Comparison of ENCODE assay signal across 17 cellular contexts in genomic region chr1:223052479-223052878, GRCh38.
DNase-seq lines count a peak whose midpoint lies in the region; ATAC-seq, FAIRE-seq and TF ChIP-seq lines count a peak whose summit lies in the region.
"Had no signal": no experiment of that assay in that cellular context is flagged by ENCODE, and none has a peak within 500 bp of the region (broad histone marks: within the 10 kb centered on the region; RNA-seq: fewer than 3 reads in every experiment).

No MANE protein-coding gene starts in this region.

- no peak for TF ChIP-seq EP300 in K562 (IDR thresholded peaks at IDR 0.05; ENCODE audit: low read length)
- no peak for TF ChIP-seq EP300 in sigmoid colon (IDR thresholded peaks at IDR 0.05)

- CTCF ChIA-PET in K562 (lab: Yijun Ruan, JAX; ENCODE audit: low intra/inter-chr PET ratio) = no interaction called here

- intact Hi-C loops in K562 (cut with micrococcal nuclease) (no loop called here), sigmoid colon (cut with DNase I) (no loop called here), cardiac septum (cut with DNase I) (no loop called here), heart left ventricle (cut with DNase I) (no loop called here)

- no TSS peak for BruUV-seq in K562 (replicated peaks; lab: Mats Ljungman, UMichigan)

- H3K36me3 Mint-ChIP-seq in GM23338 (ENCODE audit: low read depth) (peaks cover 14% of the 10 kb centered on the region), nephron progenitor cell (ENCODE audit: low read depth) (peaks cover under 1% of the 10 kb centered on the region)
- H3K36me3 Mint-ChIP-seq: CD8-positive, alpha-beta T cell had no signal

- H2AFZ ChIP-seq in GM23338 (no peak overlapping the region), K562 (ENCODE audit: low read depth, low read length) (no peak overlapping the region)

- H3K9me3 Mint-ChIP-seq in GM23338 (peaks cover 3% of the 10 kb centered on the region; the same call in 1 of the 3 replicates), nephron progenitor cell (peaks cover 9% of the 10 kb centered on the region)
- H3K9me3 Mint-ChIP-seq: CD8-positive, alpha-beta T cell had no signal

- H3K4me2 ChIP-seq in GM23338 = no peak overlapping the region
- H3K4me2 ChIP-seq in K562 (ENCODE audit: insufficient read depth, low read length) = no peak overlapping the region
- H3K4me2 ChIP-seq: BLaER1 treated with 17β-estradiol and CSF1 and Interleukin-3, amounts not matched to agents 10 nM and 100 nM had no signal

- peaks cover 3% of the 10 kb centered on the region; the same call in 1 of the 2 replicates for H3K36me3 ChIP-seq in GM23338 (ENCODE audit: insufficient read depth)
- H3K36me3 ChIP-seq in K562 (ENCODE audit: control insufficient read depth, insufficient read depth, low read length) = no peaks in the 10 kb centered on the region
- no peaks in the 10 kb centered on the region for H3K36me3 ChIP-seq in sigmoid colon
- no peaks in the 10 kb centered on the region for H3K36me3 ChIP-seq in heart left ventricle
- H3K36me3 ChIP-seq: BLaER1 treated with 17β-estradiol and CSF1 and Interleukin-3, amounts not matched to agents 10 nM and 100 nM had no signal

- H3K4me1 ChIP-seq in GM23338 (ENCODE audit: insufficient read depth) (no peaks in the 10 kb centered on the region), K562 (replicated peaks in 1 of 2; ENCODE audit: control insufficient read depth in 2 of 2, insufficient read depth in 2 of 2, low read length in 2 of 2) (no peaks in the 10 kb centered on the region), sigmoid colon (peaks cover 0 to 26% (median 18%) of the 10 kb centered on the region in 4 donors), heart left ventricle (no peaks in the 10 kb centered on the region)
- H3K4me1 ChIP-seq: BLaER1 treated with 17β-estradiol and CSF1 and Interleukin-3, amounts not matched to agents 10 nM and 100 nM had no signal

- no peak overlapping the region for H3K9ac ChIP-seq in K562 (ENCODE audit: insufficient read depth in 1 of 2, low read depth in 2 of 2, low read length in 2 of 2)
- H3K9ac ChIP-seq: BLaER1 treated with 17β-estradiol and CSF1 and Interleukin-3, amounts not matched to agents 10 nM and 100 nM had no signal

- in situ Hi-C loops in K562 (cut with MboI) = no loop called here

- H3K4me1 Mint-ChIP-seq in GM23338 = no peaks in the 10 kb centered on the region; the same call in 2 of the 3 replicates
- peaks cover 11% of the 10 kb centered on the region for H3K4me1 Mint-ChIP-seq in nephron progenitor cell
- H3K4me1 Mint-ChIP-seq: B cell had no signal

- H3K27me3 ChIP-seq in GM23338 (ENCODE audit: insufficient read depth) (no peaks in the 10 kb centered on the region), K562 (ENCODE audit: control insufficient read depth in 2 of 2, insufficient read depth in 2 of 2, low read length in 2 of 2) (peaks cover 13 to 53% of the 10 kb centered on the region in 2 experiments; a peak in 3 of 5 replicates), sigmoid colon (no peaks in the 10 kb centered on the region), heart left ventricle (no peaks in the 10 kb centered on the region)
- H3K27me3 ChIP-seq: BLaER1 treated with 17β-estradiol and CSF1 and Interleukin-3, amounts not matched to agents 10 nM and 100 nM had no signal

- no peak overlapping the region for H3K27ac ChIP-seq in GM23338 (ENCODE audit: low read depth)
- H3K27ac ChIP-seq in K562 (ENCODE audit: extremely low read depth, low read depth, low read length) = no peak overlapping the region
- peak overlapping the region in 3 of 4 donors; percentile 56 to 65 (median 63) for H3K27ac ChIP-seq in sigmoid colon
- H3K27ac ChIP-seq in heart left ventricle = peak overlapping the region in 1 of 12 donors; percentile 69
- H3K27ac ChIP-seq: BLaER1 treated with 17β-estradiol and CSF1 and Interleukin-3, amounts not matched to agents 10 nM and 100 nM had no signal

- no peak for FAIRE-seq in K562 (lab: Jason Lieb, UNC)
- FAIRE-seq: GM12878 had no signal

- 0 out of 2 replicates have a peak overlapping the region, but pooled peaks have one; percentile 33 for H3K27ac Mint-ChIP-seq in GM23338
- peak overlapping the region; percentile 70 for H3K27ac Mint-ChIP-seq in nephron progenitor cell
- H3K27ac Mint-ChIP-seq: B cell; CD8-positive, alpha-beta T cell had no signal

- TF ChIP-seq POLR2A in K562 (conservative IDR thresholded peaks at IDR 0.05) (no peak), sigmoid colon (IDR thresholded peaks at IDR 0.05) (no peak), heart left ventricle (IDR thresholded peaks at IDR 0.05) (no peak)

- H3K9me2 ChIP-seq in GM23338 (ENCODE audit: insufficient read depth) = peaks cover 17% of the 10 kb centered on the region; the same call in 1 of the 2 replicates

- no peak for TF ChIP-seq RAD21 in K562 (CRISPR knock-in tag; conservative IDR thresholded peaks at IDR 0.05 in 1 of 2, IDR thresholded peaks at IDR 0.05 in 1 of 2)

- DNase-seq in GM23338 (ENCODE audit: low spot score) = no peak
- no peak for DNase-seq in K562 (ENCODE audit: extremely low read depth in 1 of 4, low spot score in 3 of 4)
- DNase-seq in nephron progenitor cell = no peak
- DNase-seq in sigmoid colon = peak; percentile 65
- no peak for DNase-seq in NK-92 (lab: John Stamatoyannopoulos, UW; ENCODE audit: unreplicated experiment)
- no peak for DNase-seq in NCI-H1930 (lab: John Stamatoyannopoulos, UW)
- no peak for DNase-seq in cardiac septum (ENCODE audit: low spot score)
- no peak for DNase-seq in heart left ventricle
- DNase-seq: Calu3; CD8-positive, alpha-beta T cell; DMS 273 treated with DMSO at 0.1 percent for 48 hours; DMS53; DND-41; H9 had no signal

- H3K27me3 Mint-ChIP-seq in GM23338 (ENCODE audit: insufficient read depth, low read depth, poor library complexity) = peaks cover 3% of the 10 kb centered on the region
- H3K27me3 Mint-ChIP-seq in nephron progenitor cell (ENCODE audit: low read depth, poor library complexity) = no peaks in the 10 kb centered on the region

- 2% methylated on average over 9 of the region's 9 CpGs for WGBS in K562 (ENCODE audit: insufficient coverage, low coverage, missing lambda C conversion rate)
- WGBS in sigmoid colon, 2 donors = 85 to 90% methylated on average over 9 of the region's 9 CpGs
- WGBS in heart left ventricle, 4 donors = 94 to 99% (median 96%) methylated on average over 9 of the region's 9 CpGs

- H3K4me3 Mint-ChIP-seq in GM23338 (no peak overlapping the region), nephron progenitor cell (no peak overlapping the region)
- H3K4me3 Mint-ChIP-seq: B cell; CD8-positive, alpha-beta T cell; H9 had no signal

- no peaks in the 10 kb centered on the region for H3K9me3 ChIP-seq in K562 (replicated peaks; ENCODE audit: control insufficient read depth, insufficient read depth, low read depth, low read length)
- no peaks in the 10 kb centered on the region for H3K9me3 ChIP-seq in sigmoid colon
- no peaks in the 10 kb centered on the region for H3K9me3 ChIP-seq in heart left ventricle

- H3K9me1 ChIP-seq in K562 (ENCODE audit: control insufficient read depth, insufficient read depth, low read length) = no peaks in the 10 kb centered on the region

- no peaks in the 10 kb centered on the region for H4K20me1 ChIP-seq in GM23338 (replicated peaks; ENCODE audit: insufficient read depth)
- no peaks in the 10 kb centered on the region for H4K20me1 ChIP-seq in K562 (replicated peaks; ENCODE audit: control insufficient read depth, insufficient read depth, low read length)
- H4K20me1 ChIP-seq: BLaER1 treated with 17β-estradiol and CSF1 and Interleukin-3, amounts not matched to agents 10 nM and 100 nM had no signal

- TF ChIP-seq CTCF in GM23338 (conservative IDR thresholded peaks at IDR 0.05; ENCODE audit: low read depth in 2 of 2) (no peak), K562 (IDR thresholded peaks at IDR 0.05 in 2 of 3, conservative IDR thresholded peaks at IDR 0.05 in 1 of 3; ENCODE audit: insufficient read depth in 2 of 3, low read depth in 1 of 3, low read length in 3 of 3) (no peak), nephron progenitor cell (IDR thresholded peaks at IDR 0.05) (no peak), sigmoid colon (IDR thresholded peaks at IDR 0.05) (no peak), heart left ventricle (IDR thresholded peaks at IDR 0.05) (no peak)

- H3F3A ChIP-seq in GM23338 (replicated peaks; ENCODE audit: low read depth) = no peaks in the 10 kb centered on the region

- ATAC-seq in GM23338 = no peak
- peak; percentile 39; the same call in 2 of the 3 replicates for ATAC-seq in K562
- no peak for ATAC-seq in heart left ventricle
- ATAC-seq: CD8-positive, alpha-beta T cell; GM12878 had no signal

- H3K4me3 ChIP-seq in GM23338 (no peak overlapping the region), K562 (no peak overlapping the region), sigmoid colon (no peak overlapping the region), heart left ventricle (no peak overlapping the region)
- H3K4me3 ChIP-seq: BLaER1 treated with 17β-estradiol and CSF1 and Interleukin-3, amounts not matched to agents 10 nM and 100 nM; GM12878 had no signal

- POLR2A ChIA-PET in K562 (lab: Yijun Ruan, JAX) = no interaction called here

- no peaks in the 10 kb centered on the region for H3K79me2 ChIP-seq in GM23338 (replicated peaks; ENCODE audit: insufficient read depth)
- no peaks in the 10 kb centered on the region for H3K79me2 ChIP-seq in K562 (ENCODE audit: control insufficient read depth, insufficient read depth, low read length)

TF ChIP-seq in GM23338, 12 proteins besides CTCF, POLR2A, EP300 and RAD21 (continues in another document):
- TF ChIP-seq ZNF114 (CRISPR knock-in tag; IDR thresholded peaks at IDR 0.05) = no peak
- no peak for TF ChIP-seq ETS1 (IDR thresholded peaks at IDR 0.05)
- no peak for TF ChIP-seq POLR2AphosphoS5 (IDR thresholded peaks at IDR 0.05; ENCODE audit: low read depth)

TF ChIP-seq in K562, 482 proteins besides CTCF, POLR2A, EP300 and RAD21 (continues in another document):
- TF ChIP-seq FOXM1 (IDR thresholded peaks at IDR 0.05; ENCODE audit: low read depth) (no peak), FOXM1 (CRISPR knock-in tag; IDR thresholded peaks at IDR 0.05; ENCODE audit: low read depth) (no peak), SNRNP70 (optimal IDR thresholded peaks at IDR 0.05; ENCODE audit: low read depth, low read length) (no peak), SNAPC5 (CRISPR knock-in tag; IDR thresholded peaks at IDR 0.05) (no peak), CCNT2 (IDR thresholded peaks at IDR 0.05; ENCODE audit: borderline replicate concordance, extremely low read depth, insufficient read length, low read depth, low read length) (no peak), LARP7 (IDR thresholded peaks at IDR 0.05) (no peak), NR4A1 (CRISPR knock-in tag; IDR thresholded peaks at IDR 0.05) (no peak), NR4A1 (tag; IDR thresholded peaks at IDR 0.05) (no peak)

Comparison
In these comparisons a context has a peak if more than half of its experiments do, and no peak if none do; other contexts are left out.
1. H3K27ac ChIP-seq: peak in sigmoid colon (3 of 4); none in GM23338 (single experiment) and K562 (single experiment).